In genomic region chr13:52599037-52599852, GRCh38 we compare ENCODE assay signal across 1 cellular context.
TF ChIP-seq lines count a peak whose summit lies in the region.

No MANE protein-coding gene starts in this region.

TF ChIP-seq in GM23338, 12 proteins besides CTCF, POLR2A, EP300 and RAD21 (continued from another document):
- TF ChIP-seq ZNF462 (CRISPR knock-in tag; IDR thresholded peaks at IDR 0.05): no peak
- no peak for TF ChIP-seq ZNF331 (CRISPR knock-in tag; IDR thresholded peaks at IDR 0.05; ENCODE audit: low read depth)
- TF ChIP-seq STAT1 (IDR thresholded peaks at IDR 0.05; ENCODE audit: unreplicated experiment): no peak
- no peak for TF ChIP-seq NANOG (IDR thresholded peaks at IDR 0.05; ENCODE audit: borderline replicate concordance)
